ENCODE assay signal across 8 cellular contexts in the genomic region with DNA sequence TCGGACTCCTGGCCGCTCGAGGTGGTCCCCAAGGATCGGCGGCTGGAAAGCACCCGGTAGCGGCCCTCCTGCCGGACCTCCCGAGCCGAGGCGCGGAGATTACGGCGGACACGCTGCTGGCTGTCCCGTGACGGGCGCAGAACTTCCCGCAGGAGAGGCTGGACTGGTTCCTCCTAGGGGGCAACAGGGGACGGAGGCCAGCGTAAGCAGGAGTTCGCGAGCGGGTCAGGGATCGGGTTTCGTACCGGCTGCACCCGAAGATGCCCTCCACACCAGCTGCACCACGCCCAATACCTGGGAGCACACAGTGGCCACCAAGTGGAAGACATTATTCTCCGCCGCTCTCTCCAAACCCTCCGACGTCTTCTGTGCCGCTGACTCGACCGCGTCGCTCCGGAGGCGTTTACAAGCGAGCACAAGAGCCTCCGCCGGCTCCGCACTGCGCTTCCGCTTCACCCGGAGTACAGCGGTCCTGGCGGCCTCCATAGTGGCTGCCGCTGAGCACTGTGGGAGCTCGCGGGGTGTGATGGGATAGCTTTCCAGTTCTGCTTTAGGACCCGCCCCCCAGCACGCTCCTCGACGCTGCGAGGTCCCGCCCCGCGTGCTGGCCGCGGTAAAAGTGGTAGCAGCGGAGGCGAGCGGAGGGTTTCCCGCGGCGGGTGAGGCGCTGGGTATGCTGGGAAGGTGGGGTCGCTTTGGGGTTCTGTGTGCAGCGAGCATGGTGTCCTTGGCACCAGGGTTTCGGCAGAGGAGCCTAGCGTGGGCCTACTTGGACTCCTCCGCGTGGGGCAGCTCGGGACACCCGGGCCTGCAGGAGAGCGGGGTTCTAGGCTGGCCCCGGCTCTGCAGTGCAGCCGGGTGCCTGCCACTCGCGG. TPM values are rescaled to one million over a fixed set of nuclear protein-coding genes. Genes with fewer than 3 reads are reported as not detected.
DNase-seq lines count a peak whose midpoint lies in the region; ATAC-seq lines count a peak whose summit lies in the region.

A gene with protein sequence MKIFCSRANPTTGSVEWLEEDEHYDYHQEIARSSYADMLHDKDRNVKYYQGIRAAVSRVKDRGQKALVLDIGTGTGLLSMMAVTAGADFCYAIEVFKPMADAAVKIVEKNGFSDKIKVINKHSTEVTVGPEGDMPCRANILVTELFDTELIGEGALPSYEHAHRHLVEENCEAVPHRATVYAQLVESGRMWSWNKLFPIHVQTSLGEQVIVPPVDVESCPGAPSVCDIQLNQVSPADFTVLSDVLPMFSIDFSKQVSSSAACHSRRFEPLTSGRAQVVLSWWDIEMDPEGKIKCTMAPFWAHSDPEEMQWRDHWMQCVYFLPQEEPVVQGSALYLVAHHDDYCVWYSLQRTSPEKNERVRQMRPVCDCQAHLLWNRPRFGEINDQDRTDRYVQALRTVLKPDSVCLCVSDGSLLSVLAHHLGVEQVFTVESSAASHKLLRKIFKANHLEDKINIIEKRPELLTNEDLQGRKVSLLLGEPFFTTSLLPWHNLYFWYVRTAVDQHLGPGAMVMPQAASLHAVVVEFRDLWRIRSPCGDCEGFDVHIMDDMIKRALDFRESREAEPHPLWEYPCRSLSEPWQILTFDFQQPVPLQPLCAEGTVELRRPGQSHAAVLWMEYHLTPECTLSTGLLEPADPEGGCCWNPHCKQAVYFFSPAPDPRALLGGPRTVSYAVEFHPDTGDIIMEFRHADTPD (plus strand): TSS at position 579 of the 875 bp plus-strand sequence. CDS start 4,961 bp downstream, outside the sequence.
A gene (minus strand): TSS at position 506 of the 875 bp plus-strand sequence. CDS start 20 bp downstream, at position 486.

- peak; percentile 98 to 99 for ATAC-seq in naive B cell (ENCODE audit: low read depth in 2 of 2)
- ATAC-seq in stimulated activated memory B cell treated with anti-CD40 and anti-IgM and Interleukin-4, amounts not matched to agents 10 μg/mL and 1 μg/mL and 100 μg/mL, for 72 hours: peak; percentile 100

- intact Hi-C loops in activated T-helper 1 cell treated with anti-CD3 and anti-CD28 coated beads, Interleukin-12 subunit alpha, Interleukin-12 subunit beta, Interleukin-2, Interleukin-4 antibody, amounts not matched to agents 30 ng/mL and 10 ng/mL and 1 ng/mL, durations not matched to agents 14 hours and 24 hours and 36 hours (cut with micrococcal nuclease): loop anchor here (1.0 to 10.0 kb wide), 10 partner anchors 9 to 466 kb away; a partner anchor contains a TSS

- DNase-seq in EH (ENCODE audit: low read depth) (peak; percentile 91), GOT3 (lab: John Stamatoyannopoulos, UW) (peak; percentile 62), LHCN-M2 (ENCODE audit: low read depth) (peak; percentile 88), RPMI7951 (ENCODE audit: low read depth) (peak; percentile 88), fibroblast of gingiva (ENCODE audit: low read depth) (peak; percentile 85), naive B cell (peak; percentile 91)
- DNase-seq in activated T-helper 1 cell treated with anti-CD3 and anti-CD28 coated beads, Interleukin-12 subunit alpha, Interleukin-12 subunit beta, Interleukin-2, Interleukin-4 antibody, amounts not matched to agents 30 ng/mL and 10 ng/mL and 1 ng/mL, durations not matched to agents 14 hours and 24 hours and 36 hours (ENCODE audit: low spot score): peak; percentile 92

- peak within 1 kb of the TSS; percentile 99 for H3K4me3 Mint-ChIP-seq in activated T-helper 1 cell treated with anti-CD3 and anti-CD28 coated beads, Interleukin-12 subunit alpha, Interleukin-12 subunit beta, Interleukin-2, Interleukin-4 antibody, amounts not matched to agents 30 ng/mL and 10 ng/mL and 1 ng/mL, durations not matched to agents 14 hours and 24 hours and 36 hours
- H3K4me3 Mint-ChIP-seq in naive B cell: peak within 1 kb of the TSS; percentile 90 to 99 (median 98)
- peak within 1 kb of the TSS; percentile 95 for H3K4me3 Mint-ChIP-seq in stimulated activated memory B cell treated with anti-CD40 and anti-IgM and Interleukin-4, amounts not matched to agents 10 μg/mL and 1 μg/mL and 100 μg/mL, for 72 hours

- H3K27ac Mint-ChIP-seq in activated T-helper 1 cell treated with anti-CD3 and anti-CD28 coated beads, Interleukin-12 subunit alpha, Interleukin-12 subunit beta, Interleukin-2, Interleukin-4 antibody, amounts not matched to agents 30 ng/mL and 10 ng/mL and 1 ng/mL, durations not matched to agents 14 hours and 24 hours and 36 hours: peak within 1 kb of the TSS; percentile 98
- peak within 1 kb of the TSS; percentile 88 to 98 (median 94) for H3K27ac Mint-ChIP-seq in naive B cell
- H3K27ac Mint-ChIP-seq in stimulated activated memory B cell treated with anti-CD40 and anti-IgM and Interleukin-4, amounts not matched to agents 10 μg/mL and 1 μg/mL and 100 μg/mL, for 72 hours: peak within 1 kb of the TSS; percentile 88

- H3K4me1 Mint-ChIP-seq in activated T-helper 1 cell treated with anti-CD3 and anti-CD28 coated beads, Interleukin-12 subunit alpha, Interleukin-12 subunit beta, Interleukin-2, Interleukin-4 antibody, amounts not matched to agents 30 ng/mL and 10 ng/mL and 1 ng/mL, durations not matched to agents 14 hours and 24 hours and 36 hours (ENCODE audit: low read depth): peaks cover 40% of the 10 kb centered on the region
- H3K4me1 Mint-ChIP-seq in naive B cell: peaks cover 21 to 49% (median 39%) of the 10 kb centered on the region in 3 donors
- H3K4me1 Mint-ChIP-seq in stimulated activated memory B cell treated with anti-CD40 and anti-IgM and Interleukin-4, amounts not matched to agents 10 μg/mL and 1 μg/mL and 100 μg/mL, for 72 hours: peaks cover 34% of the 10 kb centered on the region

- peaks cover 27% of the 10 kb centered on the region for H3K36me3 Mint-ChIP-seq in activated T-helper 1 cell treated with anti-CD3 and anti-CD28 coated beads, Interleukin-12 subunit alpha, Interleukin-12 subunit beta, Interleukin-2, Interleukin-4 antibody, amounts not matched to agents 30 ng/mL and 10 ng/mL and 1 ng/mL, durations not matched to agents 14 hours and 24 hours and 36 hours (ENCODE audit: low read depth)
- H3K36me3 Mint-ChIP-seq in naive B cell: no peaks in the 10 kb centered on the region
- H3K36me3 Mint-ChIP-seq in stimulated activated memory B cell treated with anti-CD40 and anti-IgM and Interleukin-4, amounts not matched to agents 10 μg/mL and 1 μg/mL and 100 μg/mL, for 72 hours: peaks cover 18% of the 10 kb centered on the region

- no peaks in the 10 kb centered on the region for H3K9me3 Mint-ChIP-seq in activated T-helper 1 cell treated with anti-CD3 and anti-CD28 coated beads, Interleukin-12 subunit alpha, Interleukin-12 subunit beta, Interleukin-2, Interleukin-4 antibody, amounts not matched to agents 30 ng/mL and 10 ng/mL and 1 ng/mL, durations not matched to agents 14 hours and 24 hours and 36 hours
- no peaks in the 10 kb centered on the region for H3K9me3 Mint-ChIP-seq in naive B cell
- no peaks in the 10 kb centered on the region for H3K9me3 Mint-ChIP-seq in stimulated activated memory B cell treated with anti-CD40 and anti-IgM and Interleukin-4, amounts not matched to agents 10 μg/mL and 1 μg/mL and 100 μg/mL, for 72 hours

- H3K27me3 Mint-ChIP-seq in activated T-helper 1 cell treated with anti-CD3 and anti-CD28 coated beads, Interleukin-12 subunit alpha, Interleukin-12 subunit beta, Interleukin-2, Interleukin-4 antibody, amounts not matched to agents 30 ng/mL and 10 ng/mL and 1 ng/mL, durations not matched to agents 14 hours and 24 hours and 36 hours (ENCODE audit: insufficient read depth): no peaks in the 10 kb centered on the region
- H3K27me3 Mint-ChIP-seq in naive B cell: no peaks in the 10 kb centered on the region
- H3K27me3 Mint-ChIP-seq in stimulated activated memory B cell treated with anti-CD40 and anti-IgM and Interleukin-4, amounts not matched to agents 10 μg/mL and 1 μg/mL and 100 μg/mL, for 72 hours: no peaks in the 10 kb centered on the region

RNA-seq across cellular contexts. Expression of the first gene that starts in this region (rescaled TPM):
- total RNA-seq in LHCN-M2 (2014; rRNA removed): 64.6 and 65.0 TPM in 2 replicates
- 34.8 TPM for polyA plus RNA-seq in LHCN-M2 (2012)
- 23.3 and 30.8 TPM in 2 replicates for total RNA-seq in RPMI7951 (2014; rRNA removed; shearing (Covaris generic))
- 80.6 and 85.2 TPM in 2 replicates for total RNA-seq in activated T-helper 1 cell treated with anti-CD3 and anti-CD28 coated beads, Interleukin-12 subunit alpha, Interleukin-12 subunit beta, Interleukin-2, Interleukin-4 antibody, amounts not matched to agents 30 ng/mL and 10 ng/mL and 1 ng/mL, durations not matched to agents 14 hours and 24 hours and 36 hours
- 10 to 100 TPM; 14.8 to 34.8 (median 23.1) TPM for polyA plus RNA-seq in naive B cell (ENCODE audit: low read depth in 6 of 6)

RNA-seq across cellular contexts. Expression of the second gene that starts in this region (rescaled TPM):
- total RNA-seq in LHCN-M2 (2014; rRNA removed): 12.0 and 12.1 TPM in 2 replicates
- 8.2 TPM for polyA plus RNA-seq in LHCN-M2 (2012)
- 15.1 and 17.9 TPM in 2 replicates for total RNA-seq in RPMI7951 (2014; rRNA removed; shearing (Covaris generic))
- total RNA-seq in activated T-helper 1 cell treated with anti-CD3 and anti-CD28 coated beads, Interleukin-12 subunit alpha, Interleukin-12 subunit beta, Interleukin-2, Interleukin-4 antibody, amounts not matched to agents 30 ng/mL and 10 ng/mL and 1 ng/mL, durations not matched to agents 14 hours and 24 hours and 36 hours: 26.5 and 27.6 TPM in 2 replicates
- 10 to 100 TPM; 14.0 to 26.1 (median 17.7) TPM for polyA plus RNA-seq in naive B cell (ENCODE audit: low read depth in 6 of 6)

Comparison
In these comparisons a context has a peak if more than half of its experiments do, and no peak if none do; other contexts are left out.
1. Peak in every context shown above with its lines: DNase-seq and ATAC-seq.